Comparison of ENCODE assay signal across 8 cellular contexts in the genomic region with DNA sequence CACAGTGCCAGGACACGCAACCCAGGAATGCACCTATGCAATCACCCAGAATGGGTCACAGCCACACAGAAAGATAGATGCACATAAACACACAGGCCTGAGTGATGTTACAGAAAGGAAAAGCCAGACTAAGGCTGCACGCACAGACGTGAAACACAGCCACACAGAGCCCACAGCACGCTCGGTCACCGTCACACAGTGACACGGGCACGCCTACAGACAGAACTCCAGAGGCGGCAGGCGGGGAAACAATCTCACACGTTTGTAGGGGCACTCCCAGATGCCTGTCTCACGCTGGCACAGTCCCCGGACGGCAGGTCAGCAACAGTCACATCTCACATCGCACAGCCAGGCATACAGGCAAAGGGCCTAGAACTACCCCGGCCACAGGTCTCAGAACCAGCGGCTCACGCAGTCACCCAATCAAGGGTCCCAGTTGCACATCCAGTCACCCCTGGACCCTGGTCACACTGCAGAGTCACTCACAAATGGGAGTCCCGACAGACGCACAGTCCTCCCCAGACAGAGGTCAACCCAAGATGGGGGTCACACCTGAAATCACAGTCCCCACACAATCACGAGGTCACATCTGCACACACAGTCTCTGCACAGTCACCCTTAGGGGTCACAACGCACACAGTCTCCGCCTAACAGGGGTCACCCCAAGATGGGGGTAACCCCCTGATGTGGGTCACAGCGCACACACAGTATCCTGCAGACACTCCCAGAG. TPM values are rescaled to one million over a fixed set of nuclear protein-coding genes. Genes with fewer than 3 reads are reported as not detected.
DNase-seq lines count a peak whose midpoint lies in the region; ATAC-seq and TF ChIP-seq lines count a peak whose summit lies in the region.

No MANE protein-coding gene starts in this region.

- ATAC-seq in GM21576 (IDR thresholded peaks at IDR 0.05; ENCODE audit: unreplicated experiment): peak; percentile 26

- H3K9me3 Mint-ChIP-seq in mesothelial cell of epicardium: no peaks in the 10 kb centered on the region

- H3K27ac ChIP-seq in KMS-11: no peak overlapping the region

- H3K4me1 Mint-ChIP-seq in mesothelial cell of epicardium: peaks cover 47% of the 10 kb centered on the region

- peaks cover 2% of the 10 kb centered on the region for H3K27me3 Mint-ChIP-seq in mesothelial cell of epicardium (ENCODE audit: low read depth)

- H3K27ac Mint-ChIP-seq in mesothelial cell of epicardium: peak overlapping the region; percentile 96

- H3K9ac ChIP-seq in KMS-11: peak overlapping the region; percentile 61; the same call in 1 of the 2 replicates

- H3K27me3 ChIP-seq in KMS-11 (ENCODE audit: insufficient read depth, low read depth): no peaks in the 10 kb centered on the region

- H3K4me2 ChIP-seq in KMS-11: peak overlapping the region; percentile 78

- H3K4me3 Mint-ChIP-seq in mesothelial cell of epicardium: peak overlapping the region; percentile 85

- DNase-seq in COR-L47 (lab: John Stamatoyannopoulos, UW): peak; percentile 18
- DNase-seq in activated CD4-positive, alpha-beta T cell treated with anti-CD3 and anti-CD28 coated beads, Interleukin-2, amount 50 U/mL, for 48 hours: peak; percentile 72 to 78
- DNase-seq in ecto neural progenitor cell (ENCODE audit: low spot score): peak; percentile 72
- DNase-seq in mesothelial cell of epicardium (ENCODE audit: low spot score in 2 of 2, unreplicated experiment in 2 of 2): peak in 1 of 2 experiments; percentile 47
- DNase-seq in stimulated activated CD8-positive, alpha-beta memory T cell treated with anti-CD3 and anti-CD28 coated beads, Interleukin-4, amount 100 ng/mL, for 4 hours (ENCODE audit: low read depth in 2 of 2, low spot score in 1 of 2): peak; percentile 47 to 50
- no peak for DNase-seq in SIG-M5 (lab: John Stamatoyannopoulos, UW)

- H3K36me3 Mint-ChIP-seq in mesothelial cell of epicardium: peaks cover 17% of the 10 kb centered on the region

- no peak overlapping the region for H3K4me3 ChIP-seq in KMS-11 (IDR thresholded peaks at IDR 0.05; ENCODE audit: insufficient read depth, low read depth, low read length)

- no peaks in the 10 kb centered on the region for H3K36me3 ChIP-seq in KMS-11 (ENCODE audit: insufficient read depth)

- no peaks in the 10 kb centered on the region for H4K20me1 ChIP-seq in KMS-11 (ENCODE audit: insufficient read depth)

- H2AFZ ChIP-seq in KMS-11 (ENCODE audit: low read depth): peak overlapping the region; percentile 41; the same call in 1 of the 2 replicates

- TF ChIP-seq CTCF in KMS-11 (conservative IDR thresholded peaks at IDR 0.05; ENCODE audit: low read depth, low read length) (no peak), mesothelial cell of epicardium (IDR thresholded peaks at IDR 0.05; ENCODE audit: unreplicated experiment) (no peak)

- H3K79me2 ChIP-seq in KMS-11 (ENCODE audit: insufficient read depth, low read depth): peaks cover 11% of the 10 kb centered on the region; the same call in 1 of the 2 replicates

- peaks cover 10% of the 10 kb centered on the region for H3K4me1 ChIP-seq in KMS-11 (ENCODE audit: low read depth, poor library complexity, severe bottlenecking)

RNA-seq across cellular contexts. Expression of a gene that starts 0.8 kb away (rescaled TPM):
- 36.1 to 38.4 TPM (median 37.7 TPM) in 3 replicates for total RNA-seq in mesothelial cell of epicardium

RNA-seq across cellular contexts. Expression of a gene that starts 23.3 kb away (rescaled TPM):
- not detected in 3 replicates for total RNA-seq in mesothelial cell of epicardium
